Comparison of ENCODE assay signal across 20 cellular contexts in genomic region chr1:219954736-219955421, GRCh38. TPM values are rescaled to one million over a fixed set of nuclear protein-coding genes. Genes with fewer than 3 reads are reported as not detected.
DNase-seq lines count a peak whose midpoint lies in the region; ATAC-seq and TF ChIP-seq lines count a peak whose summit lies in the region.
"Had no signal": no experiment of that assay in that cellular context is flagged by ENCODE, and none has a peak within 500 bp of the region (broad histone marks: within the 10 kb centered on the region; RNA-seq: fewer than 3 reads in every experiment).

No MANE protein-coding gene starts in this region.

- H3K9me2 ChIP-seq in hepatocyte (replicated peaks; ENCODE audit: insufficient read depth), result no peaks in the 10 kb centered on the region

- WGBS in hepatocyte (ENCODE audit: low lambda C conversion rate, missing lambda C conversion rate), result 73% methylated on average over 11 of the region's 11 CpGs
- 39% methylated on average over 11 of the region's 11 CpGs for WGBS in right lobe of liver (ENCODE audit: insufficient coverage, low coverage, low lambda C conversion rate, missing lambda C conversion rate)

- POLR2A ChIA-PET in HEK293 (lab: Yijun Ruan, JAX), result no interaction called here

- H3K27me3 ChIP-seq in hepatocyte, result no peaks in the 10 kb centered on the region
- no peaks in the 10 kb centered on the region for H3K27me3 ChIP-seq in right lobe of liver

- intact Hi-C loops in right lobe of liver (cut with DNase I), result no loop called here

- H3K4me1 ChIP-seq in HEK293 (ENCODE audit: control insufficient read depth, insufficient read depth, low read length), result no peaks in the 10 kb centered on the region
- peaks cover 4% of the 10 kb centered on the region for H3K4me1 ChIP-seq in hepatocyte (ENCODE audit: insufficient read depth)
- peaks cover 0 to 19% (median 6%) of the 10 kb centered on the region in 4 donors for H3K4me1 ChIP-seq in right lobe of liver
- H3K4me1 ChIP-seq: BE2C, HAP-1 had no signal

- H4K20me1 ChIP-seq in hepatocyte (ENCODE audit: insufficient read depth, poor library complexity, severe bottlenecking), result no peaks in the 10 kb centered on the region

- TF ChIP-seq CTCF in HEK293 (tag by site-specific recombination; IDR thresholded peaks at IDR 0.05) (no peak), hepatocyte (IDR thresholded peaks at IDR 0.05; ENCODE audit: poor library complexity) (no peak), right lobe of liver (IDR thresholded peaks at IDR 0.05) (no peak)

- no peak overlapping the region for H2AFZ ChIP-seq in hepatocyte

- H3K27ac ChIP-seq in HEK293 (ENCODE audit: extremely low read depth, low read depth, low read length), result no peak overlapping the region
- H3K27ac ChIP-seq in hepatocyte, result peak overlapping the region; percentile 39
- H3K27ac ChIP-seq in right lobe of liver, result peak overlapping the region; percentile 51 to 78 (median 76)

- no peaks in the 10 kb centered on the region for H3K9me3 ChIP-seq in HEK293 (ENCODE audit: control insufficient read depth, insufficient read depth, low read depth, low read length)
- H3K9me3 ChIP-seq in hepatocyte (ENCODE audit: low read depth), result no peaks in the 10 kb centered on the region
- no peaks in the 10 kb centered on the region for H3K9me3 ChIP-seq in right lobe of liver
- H3K9me3 ChIP-seq: BE2C, HAP-1 had no signal

- H3K79me2 ChIP-seq in hepatocyte, result no peaks in the 10 kb centered on the region

- peak; percentile 89 to 95 (median 91) for ATAC-seq in right lobe of liver
- ATAC-seq in GM19452 (IDR thresholded peaks at IDR 0.05; ENCODE audit: unreplicated experiment), result no peak

- H3K36me3 ChIP-seq in HEK293 (ENCODE audit: control insufficient read depth in 2 of 2, insufficient read depth in 1 of 2, low read length in 2 of 2) (no peaks in the 10 kb centered on the region), hepatocyte (replicated peaks; ENCODE audit: insufficient read depth, low read depth) (no peaks in the 10 kb centered on the region), right lobe of liver (no peaks in the 10 kb centered on the region)
- H3K36me3 ChIP-seq: BE2C, HAP-1 had no signal

- CTCF ChIA-PET in HEK293 (lab: Yijun Ruan, JAX), result no interaction called here

- DNase-seq in hepatocyte (ENCODE audit: low spot score) (peak; percentile 26), right lobe of liver (peak in 1 of 3 donors; percentile 58), SW480 (ENCODE audit: low spot score) (no peak), dermis blood vessel endothelial cell (no peak), KBM-7 (no peak)
- DNase-seq: ACHN; BE2C; C1 segment of cervical spinal cord; CD4-positive, CD25-positive, alpha-beta regulatory T cell; CD8-positive, alpha-beta memory T cell; COR-L47; DMS153; DMS79; GF-D8; Karpas-422 had no signal

- in situ Hi-C loops in KBM-7 (cut with MboI; ENCODE audit: low pct_unique_long_range_greater_than_20kb, low sequenced_read_pairs), result no loop called here

- TF ChIP-seq POLR2A in right lobe of liver (IDR thresholded peaks at IDR 0.05), result no peak

- peak overlapping the region; percentile 39 for H3K4me2 ChIP-seq in hepatocyte

- H3K4me3 ChIP-seq in HEK293 (ENCODE audit: low read depth, low read length) (no peak overlapping the region), hepatocyte (no peak overlapping the region), right lobe of liver (peak overlapping the region in 1 of 3 donors; percentile 19)
- H3K4me3 ChIP-seq: HAP-1 had no signal

TF ChIP-seq in HEK293, 187 proteins besides CTCF, POLR2A, EP300 and RAD21:
- TF ChIP-seq PRDM6 (tag by site-specific recombination; IDR thresholded peaks at IDR 0.05) (no peak), ZNF10 (tag by site-specific recombination; IDR thresholded peaks at IDR 0.05) (no peak), ZNF302 (tag by site-specific recombination; IDR thresholded peaks at IDR 0.05; ENCODE audit: low read depth) (no peak), ZNF362 (tag by site-specific recombination; IDR thresholded peaks at IDR 0.05) (peak; percentile 78), ZNF23 (tag by site-specific recombination; IDR thresholded peaks at IDR 0.05; ENCODE audit: borderline replicate concordance) (no peak), ZNF133 (tag by site-specific recombination; IDR thresholded peaks at IDR 0.05) (no peak)

RNA-seq across cellular contexts. Expression of gene SLC30A10, which starts 26.5 kb away (rescaled TPM):
- total RNA-seq in hepatocyte, result 14.1 and 14.7 TPM in 2 replicates
- polyA plus RNA-seq in hepatocyte, result 5.1 and 6.0 TPM in 2 replicates
- 10 to 100 TPM; 25.5 to 55.5 (median 36.6) TPM for total RNA-seq in right lobe of liver
- total RNA-seq in dermis blood vessel endothelial cell, result not detected in 2 replicates
- total RNA-seq: CD4-positive, CD25-positive, alpha-beta regulatory T cell; CD8-positive, alpha-beta memory T cell; Daoy; H4 had no signal
- polyA plus RNA-seq: CD4-positive, CD25-positive, alpha-beta regulatory T cell; CD8-positive, alpha-beta memory T cell had no signal

Comparison
In these comparisons a context has a peak if more than half of its experiments do, and no peak if none do; other contexts are left out.
1. RNA of gene SLC30A10, which starts 26.5 kb away (total RNA-seq): 25.5 to 55.5 TPM in right lobe of liver and 14.1 to 14.7 TPM in hepatocyte; not detected in dermis blood vessel endothelial cell; every median in the first group is over 10 times any median in the second.